In the genomic region with DNA sequence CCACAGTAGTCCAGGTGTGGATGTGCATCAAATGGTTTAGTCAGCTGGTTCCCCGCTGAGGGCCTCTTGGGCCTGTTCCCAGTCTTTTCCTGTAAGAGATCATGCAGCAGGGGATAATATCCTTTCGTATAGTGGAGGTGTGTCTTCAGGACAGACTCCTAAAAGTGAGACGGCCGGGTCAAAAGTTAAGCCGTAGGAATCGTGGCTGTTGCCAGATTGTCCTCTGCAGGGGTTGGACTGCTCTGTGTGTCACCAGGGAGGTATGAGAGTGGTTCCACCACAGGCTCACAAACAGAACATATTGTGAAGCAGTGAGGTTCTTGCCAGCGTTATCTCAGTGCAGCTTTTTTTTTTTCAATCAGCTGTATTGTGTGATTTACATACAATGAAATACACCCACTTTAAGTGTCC, we compare ENCODE assay signal across 1 cellular context.
TF ChIP-seq lines count a peak whose summit lies in the region.

No MANE protein-coding gene starts in this region.

TF ChIP-seq in HepG2, 621 proteins besides CTCF, POLR2A, EP300 and RAD21 (continued from another document):
- TF ChIP-seq, protein P1, sequence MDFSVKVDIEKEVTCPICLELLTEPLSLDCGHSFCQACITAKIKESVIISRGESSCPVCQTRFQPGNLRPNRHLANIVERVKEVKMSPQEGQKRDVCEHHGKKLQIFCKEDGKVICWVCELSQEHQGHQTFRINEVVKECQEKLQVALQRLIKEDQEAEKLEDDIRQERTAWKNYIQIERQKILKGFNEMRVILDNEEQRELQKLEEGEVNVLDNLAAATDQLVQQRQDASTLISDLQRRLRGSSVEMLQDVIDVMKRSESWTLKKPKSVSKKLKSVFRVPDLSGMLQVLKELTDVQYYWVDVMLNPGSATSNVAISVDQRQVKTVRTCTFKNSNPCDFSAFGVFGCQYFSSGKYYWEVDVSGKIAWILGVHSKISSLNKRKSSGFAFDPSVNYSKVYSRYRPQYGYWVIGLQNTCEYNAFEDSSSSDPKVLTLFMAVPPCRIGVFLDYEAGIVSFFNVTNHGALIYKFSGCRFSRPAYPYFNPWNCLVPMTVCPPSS (IDR thresholded peaks at IDR 0.05), result no peak
- TF ChIP-seq, protein P2, sequence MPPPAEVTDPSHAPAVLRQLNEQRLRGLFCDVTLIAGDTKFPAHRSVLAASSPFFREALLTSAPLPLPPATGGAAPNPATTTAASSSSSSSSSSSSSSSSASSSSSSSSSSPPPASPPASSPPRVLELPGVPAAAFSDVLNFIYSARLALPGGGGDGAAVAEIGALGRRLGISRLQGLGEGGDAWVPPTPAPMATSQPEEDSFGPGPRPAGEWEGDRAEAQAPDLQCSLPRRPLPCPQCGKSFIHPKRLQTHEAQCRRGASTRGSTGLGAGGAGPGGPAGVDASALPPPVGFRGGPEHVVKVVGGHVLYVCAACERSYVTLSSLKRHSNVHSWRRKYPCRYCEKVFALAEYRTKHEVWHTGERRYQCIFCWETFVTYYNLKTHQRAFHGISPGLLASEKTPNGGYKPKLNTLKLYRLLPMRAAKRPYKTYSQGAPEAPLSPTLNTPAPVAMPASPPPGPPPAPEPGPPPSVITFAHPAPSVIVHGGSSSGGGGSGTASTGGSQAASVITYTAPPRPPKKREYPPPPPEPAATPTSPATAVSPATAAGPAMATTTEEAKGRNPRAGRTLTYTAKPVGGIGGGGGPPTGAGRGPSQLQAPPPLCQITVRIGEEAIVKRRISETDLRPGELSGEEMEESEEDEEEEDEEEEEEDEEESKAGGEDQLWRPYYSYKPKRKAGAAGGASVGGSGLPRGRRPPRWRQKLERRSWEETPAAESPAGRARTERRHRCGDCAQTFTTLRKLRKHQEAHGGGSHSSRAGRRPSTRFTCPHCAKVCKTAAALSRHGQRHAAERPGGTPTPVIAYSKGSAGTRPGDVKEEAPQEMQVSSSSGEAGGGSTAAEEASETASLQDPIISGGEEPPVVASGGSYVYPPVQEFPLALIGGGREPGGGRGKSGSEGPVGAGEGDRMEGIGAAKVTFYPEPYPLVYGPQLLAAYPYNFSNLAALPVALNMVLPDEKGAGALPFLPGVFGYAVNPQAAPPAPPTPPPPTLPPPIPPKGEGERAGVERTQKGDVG (CRISPR knock-in tag; IDR thresholded peaks at IDR 0.05; ENCODE audit: borderline replicate concordance), result no peak
- TF ChIP-seq, protein P3, sequence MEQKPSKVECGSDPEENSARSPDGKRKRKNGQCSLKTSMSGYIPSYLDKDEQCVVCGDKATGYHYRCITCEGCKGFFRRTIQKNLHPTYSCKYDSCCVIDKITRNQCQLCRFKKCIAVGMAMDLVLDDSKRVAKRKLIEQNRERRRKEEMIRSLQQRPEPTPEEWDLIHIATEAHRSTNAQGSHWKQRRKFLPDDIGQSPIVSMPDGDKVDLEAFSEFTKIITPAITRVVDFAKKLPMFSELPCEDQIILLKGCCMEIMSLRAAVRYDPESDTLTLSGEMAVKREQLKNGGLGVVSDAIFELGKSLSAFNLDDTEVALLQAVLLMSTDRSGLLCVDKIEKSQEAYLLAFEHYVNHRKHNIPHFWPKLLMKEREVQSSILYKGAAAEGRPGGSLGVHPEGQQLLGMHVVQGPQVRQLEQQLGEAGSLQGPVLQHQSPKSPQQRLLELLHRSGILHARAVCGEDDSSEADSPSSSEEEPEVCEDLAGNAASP (CRISPR knock-in tag; IDR thresholded peaks at IDR 0.05; ENCODE audit: borderline replicate concordance), result no peak
- TF ChIP-seq SALL2 (CRISPR knock-in tag; IDR thresholded peaks at IDR 0.05) (no peak), TGIF2 (CRISPR knock-in tag; IDR thresholded peaks at IDR 0.05) (no peak), RORA (CRISPR knock-in tag; IDR thresholded peaks at IDR 0.05) (no peak), MYNN (CRISPR knock-in tag; IDR thresholded peaks at IDR 0.05; ENCODE audit: low read depth) (no peak), IKZF1 (IDR thresholded peaks at IDR 0.05) (no peak), ZNF510 (CRISPR knock-in tag; IDR thresholded peaks at IDR 0.05; ENCODE audit: low read depth) (no peak)
- TF ChIP-seq, protein P4, sequence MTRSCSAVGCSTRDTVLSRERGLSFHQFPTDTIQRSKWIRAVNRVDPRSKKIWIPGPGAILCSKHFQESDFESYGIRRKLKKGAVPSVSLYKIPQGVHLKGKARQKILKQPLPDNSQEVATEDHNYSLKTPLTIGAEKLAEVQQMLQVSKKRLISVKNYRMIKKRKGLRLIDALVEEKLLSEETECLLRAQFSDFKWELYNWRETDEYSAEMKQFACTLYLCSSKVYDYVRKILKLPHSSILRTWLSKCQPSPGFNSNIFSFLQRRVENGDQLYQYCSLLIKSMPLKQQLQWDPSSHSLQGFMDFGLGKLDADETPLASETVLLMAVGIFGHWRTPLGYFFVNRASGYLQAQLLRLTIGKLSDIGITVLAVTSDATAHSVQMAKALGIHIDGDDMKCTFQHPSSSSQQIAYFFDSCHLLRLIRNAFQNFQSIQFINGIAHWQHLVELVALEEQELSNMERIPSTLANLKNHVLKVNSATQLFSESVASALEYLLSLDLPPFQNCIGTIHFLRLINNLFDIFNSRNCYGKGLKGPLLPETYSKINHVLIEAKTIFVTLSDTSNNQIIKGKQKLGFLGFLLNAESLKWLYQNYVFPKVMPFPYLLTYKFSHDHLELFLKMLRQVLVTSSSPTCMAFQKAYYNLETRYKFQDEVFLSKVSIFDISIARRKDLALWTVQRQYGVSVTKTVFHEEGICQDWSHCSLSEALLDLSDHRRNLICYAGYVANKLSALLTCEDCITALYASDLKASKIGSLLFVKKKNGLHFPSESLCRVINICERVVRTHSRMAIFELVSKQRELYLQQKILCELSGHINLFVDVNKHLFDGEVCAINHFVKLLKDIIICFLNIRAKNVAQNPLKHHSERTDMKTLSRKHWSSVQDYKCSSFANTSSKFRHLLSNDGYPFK (CRISPR knock-in tag; IDR thresholded peaks at IDR 0.05; ENCODE audit: borderline replicate concordance), result no peak
